1 cellular context compared by ENCODE assay signal in genomic region chr2:105756435-105756834, GRCh38.
TF ChIP-seq lines count a peak whose summit lies in the region.

No MANE protein-coding gene starts in this region.

TF ChIP-seq in GM23338, 12 proteins besides CTCF, POLR2A, EP300 and RAD21 (continued from another document):
- TF ChIP-seq ZNF462 (CRISPR knock-in tag; IDR thresholded peaks at IDR 0.05) (no peak), ZNF331 (CRISPR knock-in tag; IDR thresholded peaks at IDR 0.05; ENCODE audit: low read depth) (no peak), STAT1 (IDR thresholded peaks at IDR 0.05; ENCODE audit: unreplicated experiment) (no peak), ZNF114 (CRISPR knock-in tag; IDR thresholded peaks at IDR 0.05) (no peak), EZH2phosphoT487 (IDR thresholded peaks at IDR 0.05; ENCODE audit: unreplicated experiment) (no peak), ETS1 (IDR thresholded peaks at IDR 0.05) (no peak), POLR2AphosphoS5 (IDR thresholded peaks at IDR 0.05; ENCODE audit: low read depth) (no peak)
